Comparison of ENCODE assay signal across 1 cellular context in genomic region chr20:13221313-13221672, GRCh38.
TF ChIP-seq lines count a peak whose summit lies in the region.

No MANE protein-coding gene starts in this region.

TF ChIP-seq in SK-N-SH treated with all-trans-retinoic acid at 6 μM for 48 hours, 23 proteins besides CTCF, POLR2A, EP300 and RAD21 (continued from another document):
- TF ChIP-seq TSHZ2 (CRISPR knock-in tag; IDR thresholded peaks at IDR 0.05) = no peak
